15 cellular contexts compared by ENCODE assay signal in genomic region chr3:49023775-49024174, GRCh38. TPM values are rescaled to one million over a fixed set of nuclear protein-coding genes. Genes with fewer than 3 reads are reported as not detected.
DNase-seq lines count a peak whose midpoint lies in the region; ATAC-seq, FAIRE-seq and TF ChIP-seq lines count a peak whose summit lies in the region.
"Had no signal": no experiment of that assay in that cellular context is flagged by ENCODE, and none has a peak within 500 bp of the region (broad histone marks: within the 10 kb centered on the region; RNA-seq: fewer than 3 reads in every experiment).

No MANE protein-coding gene starts in this region.

- H3K4me3 Mint-ChIP-seq in astrocyte (ENCODE audit: unreplicated experiment) (peak overlapping the region; percentile 93), osteocyte (ENCODE audit: unreplicated experiment) (peak overlapping the region; percentile 90)

- peak; percentile 59 for DNase-seq in activated CD8-positive, alpha-beta memory T cell treated with anti-CD3 and anti-CD28 coated beads for 24 hours
- DNase-seq in activated CD8-positive, alpha-beta memory T cell treated with anti-CD3 and anti-CD28 coated beads, Interleukin-2, amount 50 U/mL, for 4 hours, result no peak
- no peak for DNase-seq in OCI-LY7 (ENCODE audit: low spot score)
- no peak for DNase-seq in astrocyte (ENCODE audit: low read depth)
- no peak for DNase-seq in osteocyte (ENCODE audit: extremely low spot score, unreplicated experiment)
- no peak for DNase-seq in DMS 273 (lab: John Stamatoyannopoulos, UW; ENCODE audit: unreplicated experiment)
- DNase-seq in Right ventricle myocardium superior, result no peak
- no peak for DNase-seq in cardiac septum (ENCODE audit: low spot score)
- DNase-seq: body of pancreas, DMS79, foreskin melanocyte, NCI-H1092, NCI-H345, T-helper 9 cell had no signal

- intact Hi-C loops in OCI-LY7 (cut with micrococcal nuclease; ENCODE audit: unreplicated experiment) (loop anchor here (5.0 kb wide), 1 partner anchor 779 kb away; the partner anchor contains the start of gene INKA1), Right ventricle myocardium superior (cut with DNase I) (no loop called here), cardiac septum (cut with DNase I) (no loop called here)

- no peaks in the 10 kb centered on the region for H3K27me3 Mint-ChIP-seq in astrocyte (ENCODE audit: low read depth, unreplicated experiment)
- H3K27me3 Mint-ChIP-seq in osteocyte (ENCODE audit: unreplicated experiment), result no peaks in the 10 kb centered on the region

- H3K9me3 Mint-ChIP-seq in astrocyte (ENCODE audit: unreplicated experiment) (peaks cover 2% of the 10 kb centered on the region), osteocyte (ENCODE audit: unreplicated experiment) (no peaks in the 10 kb centered on the region)

- peaks cover 58% of the 10 kb centered on the region for H3K79me2 ChIP-seq in OCI-LY7 (ENCODE audit: insufficient read depth, low read depth, low read length)
- H3K79me2 ChIP-seq in astrocyte (ENCODE audit: insufficient read depth, low read length), result peaks cover 85% of the 10 kb centered on the region

- H3K4me1 Mint-ChIP-seq in astrocyte (ENCODE audit: low read depth, unreplicated experiment) (peaks cover 26% of the 10 kb centered on the region), osteocyte (ENCODE audit: unreplicated experiment) (peaks cover 39% of the 10 kb centered on the region)

- H4K20me1 ChIP-seq in OCI-LY7 (ENCODE audit: insufficient read depth, low read length) (0 out of 2 replicates have a peak, but pooled peaks cover 4% of the 10 kb centered on the region), astrocyte (ENCODE audit: insufficient read depth, low read length) (peaks cover 61% of the 10 kb centered on the region)

- H2AFZ ChIP-seq in OCI-LY7 (ENCODE audit: low read length) (no peak overlapping the region), astrocyte (ENCODE audit: low read depth, low read length) (no peak overlapping the region)

- CTCF ChIA-PET in OCI-LY7 (lab: Charles Lee; ENCODE audit: unreplicated experiment), result no interaction called here

- H3K4me1 ChIP-seq in OCI-LY7 (ENCODE audit: insufficient read depth, low read length, poor library complexity, severe bottlenecking) (peaks cover 68% of the 10 kb centered on the region), astrocyte (ENCODE audit: insufficient read depth, low read length) (peaks cover 27% of the 10 kb centered on the region)

- no peak for ATAC-seq in Right ventricle myocardium superior (ENCODE audit: poor library complexity)
- ATAC-seq: body of pancreas had no signal

- H3K9me3 ChIP-seq in OCI-LY7 (ENCODE audit: low read length), result no peaks in the 10 kb centered on the region
- H3K9me3 ChIP-seq in astrocyte (ENCODE audit: insufficient read depth, low read depth, low read length), result no peaks in the 10 kb centered on the region
- H3K9me3 ChIP-seq: body of pancreas, tibial nerve had no signal

- TF ChIP-seq CTCF in OCI-LY7 (conservative IDR thresholded peaks at IDR 0.05; ENCODE audit: low read length), result no peak
- TF ChIP-seq CTCF in astrocyte (IDR thresholded peaks at IDR 0.05; ENCODE audit: insufficient read depth, low read depth, low read length), result no peak
- TF ChIP-seq CTCF in osteocyte (IDR thresholded peaks at IDR 0.05), result no peak

- H3K9me2 ChIP-seq in OCI-LY7 (ENCODE audit: insufficient read depth, low read length), result no peaks in the 10 kb centered on the region

- peak overlapping the region; percentile 93 for H3K4me2 ChIP-seq in OCI-LY7 (ENCODE audit: low read length)
- H3K4me2 ChIP-seq in astrocyte (ENCODE audit: low read length), result no peak overlapping the region

- FAIRE-seq in astrocyte (lab: Jason Lieb, UNC), result no peak

- POLR2A ChIA-PET in OCI-LY7 (lab: Charles Lee), result no interaction called here

- no peak overlapping the region for H3K9ac ChIP-seq in astrocyte (ENCODE audit: low read length)

- no peaks in the 10 kb centered on the region for H3K27me3 ChIP-seq in astrocyte (ENCODE audit: insufficient read depth, low read length)
- H3K27me3 ChIP-seq: body of pancreas, tibial nerve had no signal

- H3K36me3 Mint-ChIP-seq in astrocyte (ENCODE audit: low read depth, unreplicated experiment) (peaks cover 19% of the 10 kb centered on the region), osteocyte (ENCODE audit: unreplicated experiment) (peaks cover 30% of the 10 kb centered on the region)

- H3K36me3 ChIP-seq in OCI-LY7 (ENCODE audit: insufficient read depth, low read length), result peaks cover 65% of the 10 kb centered on the region
- peaks cover 40% of the 10 kb centered on the region for H3K36me3 ChIP-seq in astrocyte (ENCODE audit: insufficient read depth, low read length)

- H3K27ac ChIP-seq in OCI-LY7 (ENCODE audit: low read depth, low read length, poor library complexity, severe bottlenecking) (no peak overlapping the region), astrocyte (ENCODE audit: low read depth, low read length) (no peak overlapping the region)

- H3K4me3 ChIP-seq in OCI-LY7 (ENCODE audit: low read depth, low read length, poor library complexity, severe bottlenecking) (no peak overlapping the region), astrocyte (ENCODE audit: insufficient read depth, low read depth, low read length) (no peak overlapping the region)
- H3K4me3 ChIP-seq: body of pancreas had no signal

- no peak overlapping the region for H3K27ac Mint-ChIP-seq in astrocyte (ENCODE audit: unreplicated experiment)
- H3K27ac Mint-ChIP-seq in osteocyte (ENCODE audit: unreplicated experiment), result no peak overlapping the region

- BruUV-seq in OCI-LY7 (replicated peaks; lab: Mats Ljungman, UMichigan), result no TSS peak

RNA-seq across cellular contexts. Expression of gene NDUFAF3, which starts 1.9 kb away (rescaled TPM):
- 255 and 309 TPM in 2 replicates for total RNA-seq in OCI-LY7 (2014; rRNA removed; shearing (Covaris generic))
- total RNA-seq in OCI-LY7 (2022) (124 and 147 TPM in 2 replicates), astrocyte (75.4 and 84.8 TPM in 2 replicates), osteocyte (69.1 and 69.4 TPM in 2 replicates), Right ventricle myocardium superior (165 TPM), cardiac septum (140 TPM)

RNA-seq across cellular contexts. Expression of gene DALRD3, which starts 5.4 kb away (rescaled TPM):
- total RNA-seq in OCI-LY7 (2014; rRNA removed; shearing (Covaris generic)), result 26.3 and 36.2 TPM in 2 replicates
- 35.0 and 35.7 TPM in 2 replicates for total RNA-seq in OCI-LY7 (2022)
- total RNA-seq in astrocyte, result 18.5 and 25.1 TPM in 2 replicates
- total RNA-seq in osteocyte, result 22.8 and 25.3 TPM in 2 replicates
- 7.9 TPM for total RNA-seq in Right ventricle myocardium superior
- total RNA-seq in cardiac septum, result 13.6 TPM

RNA-seq across cellular contexts. Expression of gene IMPDH2, which starts 5.4 kb away (rescaled TPM):
- total RNA-seq in OCI-LY7 (2014; rRNA removed; shearing (Covaris generic)), result 295 and 319 TPM in 2 replicates
- 328 and 360 TPM in 2 replicates for total RNA-seq in OCI-LY7 (2022)
- 111 and 119 TPM in 2 replicates for total RNA-seq in astrocyte
- total RNA-seq in osteocyte, result 202 and 203 TPM in 2 replicates
- total RNA-seq in Right ventricle myocardium superior, result 58.5 TPM
- total RNA-seq in cardiac septum, result 49.5 TPM

RNA-seq across cellular contexts. Expression of gene WDR6, which starts 16.6 kb away (rescaled TPM):
- 92.0 and 101 TPM in 2 replicates for total RNA-seq in OCI-LY7 (2014; rRNA removed; shearing (Covaris generic))
- total RNA-seq in OCI-LY7 (2022) (128 and 131 TPM in 2 replicates), astrocyte (107 and 130 TPM in 2 replicates), osteocyte (211 and 236 TPM in 2 replicates), Right ventricle myocardium superior (71.6 TPM), cardiac septum (96.6 TPM)

RNA-seq across cellular contexts. Expression of gene P4HTM, which starts 33.7 kb away (rescaled TPM):
- total RNA-seq in OCI-LY7 (2014; rRNA removed; shearing (Covaris generic)), result 45.3 and 48.4 TPM in 2 replicates
- total RNA-seq in OCI-LY7 (2022) (36.9 and 47.4 TPM in 2 replicates), astrocyte (25.0 and 28.1 TPM in 2 replicates), osteocyte (31.3 and 35.6 TPM in 2 replicates), Right ventricle myocardium superior (25.1 TPM), cardiac septum (37.0 TPM)
